Comparison of ENCODE assay signal across 1 cellular context in the genomic region with DNA sequence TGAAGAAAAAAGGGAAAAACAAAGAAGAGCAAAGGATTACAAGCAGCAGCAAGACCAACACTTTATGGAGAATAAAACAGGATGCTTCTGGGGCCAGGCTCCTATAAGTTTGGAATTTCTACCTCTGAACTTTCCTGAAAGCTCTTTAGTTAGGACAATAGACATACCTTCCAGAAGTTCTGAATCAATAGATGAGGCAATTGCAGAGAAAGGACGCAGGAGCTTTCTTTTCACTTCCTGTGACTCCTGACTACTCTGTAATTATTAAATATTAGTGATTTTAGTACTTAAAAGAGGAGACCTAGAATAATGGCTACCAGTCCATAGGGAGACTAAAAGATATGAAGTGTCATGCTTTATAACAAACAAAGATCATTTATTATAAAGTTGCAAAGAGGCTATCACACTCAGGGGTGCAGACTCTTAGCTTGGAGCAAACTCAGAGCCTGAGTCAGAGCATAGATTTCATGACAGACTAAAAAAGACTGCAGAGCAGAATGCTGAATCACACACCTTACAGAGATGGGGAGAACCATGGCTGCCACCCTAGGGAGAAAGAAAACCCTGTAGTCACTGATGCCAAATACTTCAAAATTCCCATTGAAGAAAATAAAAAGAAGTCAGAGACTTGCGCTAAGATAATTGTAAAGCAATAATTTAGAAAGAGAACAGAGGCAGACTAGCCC.
TF ChIP-seq lines count a peak whose summit lies in the region.

No MANE protein-coding gene starts in this region.

TF ChIP-seq in A549, 52 proteins besides CTCF, POLR2A, EP300 and RAD21:
- TF ChIP-seq CBX8 (IDR thresholded peaks at IDR 0.05), result no peak
- TF ChIP-seq MAFK (IDR thresholded peaks at IDR 0.05; ENCODE audit: partially characterized antibody), result peak; percentile 18
- TF ChIP-seq, protein P1, sequence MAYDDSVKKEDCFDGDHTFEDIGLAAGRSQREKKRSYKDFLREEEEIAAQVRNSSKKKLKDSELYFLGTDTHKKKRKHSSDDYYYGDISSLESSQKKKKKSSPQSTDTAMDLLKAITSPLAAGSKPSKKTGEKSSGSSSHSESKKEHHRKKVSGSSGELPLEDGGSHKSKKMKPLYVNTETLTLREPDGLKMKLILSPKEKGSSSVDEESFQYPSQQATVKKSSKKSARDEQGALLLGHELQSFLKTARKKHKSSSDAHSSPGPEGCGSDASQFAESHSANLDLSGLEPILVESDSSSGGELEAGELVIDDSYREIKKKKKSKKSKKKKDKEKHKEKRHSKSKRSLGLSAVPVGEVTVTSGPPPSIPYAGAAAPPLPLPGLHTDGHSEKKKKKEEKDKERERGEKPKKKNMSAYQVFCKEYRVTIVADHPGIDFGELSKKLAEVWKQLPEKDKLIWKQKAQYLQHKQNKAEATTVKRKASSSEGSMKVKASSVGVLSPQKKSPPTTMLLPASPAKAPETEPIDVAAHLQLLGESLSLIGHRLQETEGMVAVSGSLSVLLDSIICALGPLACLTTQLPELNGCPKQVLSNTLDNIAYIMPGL (CRISPR knock-in tag; IDR thresholded peaks at IDR 0.05; ENCODE audit: borderline replicate concordance), result no peak
- TF ChIP-seq CEBPB (IDR thresholded peaks at IDR 0.05), result no peak
- TF ChIP-seq FOSL2 (IDR thresholded peaks at IDR 0.05), result 0 out of 2 replicates have a peak, but pooled peaks have one; percentile 8
- TF ChIP-seq FOSL2 (CRISPR knock-in tag; IDR thresholded peaks at IDR 0.05), result no peak
